ENCODE assay signal across 32 cellular contexts in the genomic region with DNA sequence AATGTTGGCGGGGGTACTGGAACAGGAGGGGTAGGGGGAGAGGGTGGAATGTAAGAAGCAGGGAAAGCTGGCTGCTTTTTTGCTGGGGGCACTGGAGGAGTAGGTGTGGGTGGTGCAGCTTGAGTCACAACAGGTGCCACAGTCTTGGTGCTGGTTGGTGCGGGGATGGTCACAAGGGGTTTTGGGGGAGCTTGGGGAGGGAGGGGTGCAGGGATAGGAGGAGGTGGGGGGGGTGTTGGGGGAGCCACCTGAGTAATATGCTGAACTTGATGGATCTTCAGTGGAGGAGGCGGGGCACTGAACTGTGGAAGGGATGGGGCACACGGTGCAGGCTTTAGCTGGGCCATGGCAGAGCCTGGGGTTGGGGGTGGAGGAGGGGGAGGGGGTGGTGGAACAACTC.
"Had no signal": no experiment of that assay in that cellular context is flagged by ENCODE, and none has a peak within 500 bp of the region (broad histone marks: within the 10 kb centered on the region; RNA-seq: fewer than 3 reads in every experiment).

No MANE protein-coding gene starts in this region.

- H3K9me3 ChIP-seq: adrenal gland, ascending aorta, breast epithelium, esophagus muscularis mucosa, gastrocnemius medialis, heart right ventricle had no signal

- ATAC-seq: activated CD8-positive, alpha-beta T cell treated with anti-CD3 and anti-CD28 coated beads for 36 hours; activated naive CD8-positive, alpha-beta T cell treated with anti-CD3 and anti-CD28 coated beads, Interleukin-2, amount 50 U/mL, for 24 hours; activated T-cell treated with anti-CD3 and anti-CD28 coated beads, Interleukin-2, amount 50 U/mL, for 4 hours; activated T-helper 17 cell treated with anti-CD3 and anti-CD28 coated beads, Interleukin-2, amount 50 U/mL, for 72 hours; foreskin keratinocyte; gastrocnemius medialis had no signal

- H3K27ac Mint-ChIP-seq: activated CD8-positive, alpha-beta T cell treated with anti-CD3 and anti-CD28 coated beads for 36 hours; activated naive CD4-positive, alpha-beta T cell treated with anti-CD3 and anti-CD28 coated beads for 36 hours; activated naive CD4-positive, alpha-beta T cell treated with anti-CD3 and anti-CD28 coated beads, Interleukin-2, amount 50 U/mL, for 24 hours; activated naive CD8-positive, alpha-beta T cell treated with anti-CD3 and anti-CD28 coated beads for 36 hours; activated naive CD8-positive, alpha-beta T cell treated with anti-CD3 and anti-CD28 coated beads, Interleukin-2, amount 50 U/mL, for 24 hours; activated T-helper 17 cell treated with anti-CD3 and anti-CD28 coated beads, Interleukin-2, amount 50 U/mL, for 72 hours; dendritic cell treated with granulocyte-macrophage colony-stimulating factor and Interleukin-4, amounts not matched to agents 40 ng/mL and 50 ng/mL, for 4 days; endodermal cell had no signal

- H3K4me1 Mint-ChIP-seq: activated naive CD8-positive, alpha-beta T cell treated with anti-CD3 and anti-CD28 coated beads for 36 hours; activated naive CD8-positive, alpha-beta T cell treated with anti-CD3 and anti-CD28 coated beads, Interleukin-2, amount 50 U/mL, for 24 hours; central memory CD8-positive, alpha-beta T cell had no signal

- H3K27me3 Mint-ChIP-seq: activated CD8-positive, alpha-beta T cell treated with anti-CD3 and anti-CD28 coated beads for 36 hours; activated naive CD4-positive, alpha-beta T cell treated with anti-CD3 and anti-CD28 coated beads, Interleukin-2, amount 50 U/mL, for 24 hours; activated naive CD8-positive, alpha-beta T cell treated with anti-CD3 and anti-CD28 coated beads for 36 hours; activated naive CD8-positive, alpha-beta T cell treated with anti-CD3 and anti-CD28 coated beads, Interleukin-2, amount 50 U/mL, for 24 hours; activated T-helper 17 cell treated with anti-CD3 and anti-CD28 coated beads, Interleukin-2, amount 50 U/mL, for 72 hours; brain; central memory CD8-positive, alpha-beta T cell; dendritic cell treated with granulocyte-macrophage colony-stimulating factor and Interleukin-4, amounts not matched to agents 40 ng/mL and 50 ng/mL, for 4 days had no signal

- H3K4me3 Mint-ChIP-seq: activated CD8-positive, alpha-beta T cell treated with anti-CD3 and anti-CD28 coated beads for 36 hours; activated naive CD4-positive, alpha-beta T cell treated with anti-CD3 and anti-CD28 coated beads for 36 hours; activated naive CD4-positive, alpha-beta T cell treated with anti-CD3 and anti-CD28 coated beads, Interleukin-2, amount 50 U/mL, for 24 hours; activated naive CD8-positive, alpha-beta T cell treated with anti-CD3 and anti-CD28 coated beads for 36 hours; activated naive CD8-positive, alpha-beta T cell treated with anti-CD3 and anti-CD28 coated beads, Interleukin-2, amount 50 U/mL, for 24 hours; activated T-cell treated with anti-CD3 and anti-CD28 coated beads, Interleukin-2, amount 50 U/mL, for 4 hours; activated T-helper 17 cell treated with anti-CD3 and anti-CD28 coated beads, Interleukin-2, amount 50 U/mL, for 72 hours; brain; central memory CD8-positive, alpha-beta T cell; dendritic cell treated with granulocyte-macrophage colony-stimulating factor and Interleukin-4, amounts not matched to agents 40 ng/mL and 50 ng/mL, for 4 days; endodermal cell had no signal

- DNase-seq: activated CD4-positive, alpha-beta T cell treated with anti-CD3 and anti-CD28 coated beads for 4 hours; activated CD4-positive, alpha-beta T cell treated with anti-CD3 and anti-CD28 coated beads, Interleukin-2, amount 50 U/mL, for 1 hour; activated CD4-positive, alpha-beta T cell treated with anti-CD3 and anti-CD28 coated beads, Interleukin-2, amount 50 U/mL, for 48 hours; activated CD4-positive, CD25-positive, alpha-beta regulatory T cell; activated CD4-positive, CD25-positive, alpha-beta regulatory T cell treated with anti-CD3 and anti-CD28 coated beads, Interleukin-2, amount 50 U/mL, for 72 hours; activated CD8-positive, alpha-beta memory T cell treated with anti-CD3 and anti-CD28 coated beads for 24 hours; activated CD8-positive, alpha-beta T cell treated with anti-CD3 and anti-CD28 coated beads for 36 hours; activated effector memory CD4-positive, alpha-beta T cell treated with Interleukin-2 at 50 U/mL for 16 hours; activated naive CD4-positive, alpha-beta T cell treated with anti-CD3 and anti-CD28 coated beads for 36 hours; activated naive CD8-positive, alpha-beta T cell treated with anti-CD3 and anti-CD28 coated beads for 36 hours; activated naive CD8-positive, alpha-beta T cell treated with anti-CD3 and anti-CD28 coated beads, Interleukin-2, amount 50 U/mL, for 24 hours; activated T-cell treated with anti-CD3 and anti-CD28 coated beads, Interleukin-2, amount 50 U/mL, for 4 hours; adrenal gland; dorsolateral prefrontal cortex; effector memory CD4-positive, alpha-beta T cell; endodermal cell; erythroblast; foreskin keratinocyte; gastrocnemius medialis; glutamatergic neuron; heart right ventricle; SW 1271; T-helper 1 cell; T-helper 2 cell had no signal

- H3K9me3 Mint-ChIP-seq: activated CD8-positive, alpha-beta T cell treated with anti-CD3 and anti-CD28 coated beads for 36 hours; activated naive CD4-positive, alpha-beta T cell treated with anti-CD3 and anti-CD28 coated beads for 36 hours; activated naive CD4-positive, alpha-beta T cell treated with anti-CD3 and anti-CD28 coated beads, Interleukin-2, amount 50 U/mL, for 24 hours; activated naive CD8-positive, alpha-beta T cell treated with anti-CD3 and anti-CD28 coated beads for 36 hours; activated naive CD8-positive, alpha-beta T cell treated with anti-CD3 and anti-CD28 coated beads, Interleukin-2, amount 50 U/mL, for 24 hours; activated T-cell treated with anti-CD3 and anti-CD28 coated beads, Interleukin-2, amount 50 U/mL, for 4 hours; activated T-helper 17 cell treated with anti-CD3 and anti-CD28 coated beads, Interleukin-2, amount 50 U/mL, for 72 hours; brain; central memory CD8-positive, alpha-beta T cell; dendritic cell treated with granulocyte-macrophage colony-stimulating factor and Interleukin-4, amounts not matched to agents 40 ng/mL and 50 ng/mL, for 4 days; endodermal cell had no signal
